Comparison of ENCODE assay signal across 16 cellular contexts in the genomic region with DNA sequence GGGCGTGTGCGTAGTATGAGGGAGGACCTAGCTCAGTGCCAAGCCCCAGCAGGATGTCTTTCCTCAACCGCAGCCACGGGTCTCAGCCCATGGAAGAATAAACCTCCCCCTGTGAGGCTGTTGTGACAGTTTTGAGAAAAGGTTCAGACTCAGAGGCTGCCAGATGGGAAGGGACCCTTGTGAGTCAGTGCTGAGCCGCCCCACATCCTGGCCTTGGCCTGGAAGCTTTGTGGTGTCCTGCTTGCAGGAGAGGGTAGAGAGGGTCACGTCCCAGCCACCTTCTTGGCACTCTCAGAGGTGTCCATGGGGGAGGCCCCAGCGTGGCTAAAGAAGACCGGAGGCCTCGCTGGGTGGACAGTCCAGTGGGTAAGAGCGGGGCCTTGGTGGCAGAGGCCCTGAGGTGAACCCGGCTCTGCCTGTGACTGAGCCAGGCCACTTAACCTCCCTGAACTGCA. TPM values are rescaled to one million over a fixed set of nuclear protein-coding genes. Genes with fewer than 3 reads are reported as not detected.
DNase-seq lines count a peak whose midpoint lies in the region; ATAC-seq, FAIRE-seq and TF ChIP-seq lines count a peak whose summit lies in the region.
"Had no signal": no experiment of that assay in that cellular context is flagged by ENCODE, and none has a peak within 500 bp of the region (broad histone marks: within the 10 kb centered on the region; RNA-seq: fewer than 3 reads in every experiment).

No MANE protein-coding gene starts in this region.

- CTCF ChIA-PET in HepG2 (lab: Yijun Ruan, JAX; ENCODE audit: low intra/inter-chr PET ratio, low total read pairs) = no interaction called here

- H3K9me3 ChIP-seq in liver (ENCODE audit: control insufficient read depth in 4 of 4, low read length in 3 of 4) (no peaks in the 10 kb centered on the region), HepG2 (ENCODE audit: low read length) (no peaks in the 10 kb centered on the region), tibial nerve (no peaks in the 10 kb centered on the region)

- H4K20me1 ChIP-seq in HepG2 (ENCODE audit: insufficient read depth, low read length) = peaks cover 4% of the 10 kb centered on the region; the same call in 1 of the 2 replicates

- H3K27ac Mint-ChIP-seq in activated T-helper 17 cell treated with anti-CD3 and anti-CD28 coated beads, Interleukin-2, amount 50 U/mL, for 72 hours = peak overlapping the region; percentile 33
- H3K27ac Mint-ChIP-seq: activated T-helper 2 cell treated with anti-CD3 and anti-CD28 coated beads, Interferon-gamma antibody, Interleukin-2, Interleukin-4, amounts not matched to agents 10 μg/mL and 5 μg/mL and 100 μg/mL, durations not matched to agents 14 hours and 24 hours and 36 hours; immature natural killer cell had no signal

- H3K9ac ChIP-seq in liver (ENCODE audit: low read depth in 1 of 2, low read length in 2 of 2) = no peak overlapping the region
- no peak overlapping the region for H3K9ac ChIP-seq in HepG2 (ENCODE audit: insufficient read depth, low read depth, low read length)

- H3K4me1 ChIP-seq in liver (ENCODE audit: control insufficient read depth in 4 of 4, insufficient read depth in 4 of 4, low read length in 3 of 4) (peaks cover 30 to 87% (median 74%) of the 10 kb centered on the region in 4 donors), HepG2 (ENCODE audit: insufficient read depth, low read length) (peaks cover 47% of the 10 kb centered on the region), tibial nerve (peaks cover 0 to 43% (median 30%) of the 10 kb centered on the region in 4 donors)

- WGBS in liver = 31% methylated on average over 11 of the region's 11 CpGs
- 98% methylated on average over 9 of the region's 11 CpGs for whole genome bisulfite sequencing in HepG2 (ENCODE audit: low lambda C conversion rate)
- WGBS in tibial nerve, 2 donors = 63 to 78% methylated on average over 9 of the region's 11 CpGs

- POLR2A ChIA-PET in HepG2 (lab: Yijun Ruan, JAX) = interaction anchor here (1.0 kb wide), 1 partner anchor 15 kb away, joined by 3 read pairs; no protein-coding TSS in a partner anchor

- H3K4me1 Mint-ChIP-seq in activated T-helper 17 cell treated with anti-CD3 and anti-CD28 coated beads, Interleukin-2, amount 50 U/mL, for 72 hours = peaks cover 7% of the 10 kb centered on the region

- no peak overlapping the region for H3K4me3 Mint-ChIP-seq in activated T-helper 17 cell treated with anti-CD3 and anti-CD28 coated beads, Interleukin-2, amount 50 U/mL, for 72 hours
- H3K4me3 Mint-ChIP-seq: immature natural killer cell; stimulated activated naive CD8-positive, alpha-beta T cell treated with anti-CD3 and anti-CD28 coated beads, Interleukin-15, amount 100 ng/mL, for 72 hours had no signal

- no peak for FAIRE-seq in HepG2 (lab: Jason Lieb, UNC)

- TF ChIP-seq EP300 in HepG2 (IDR thresholded peaks at IDR 0.05; ENCODE audit: low read depth in 2 of 2, low read length in 2 of 2) = no peak
- no peak for TF ChIP-seq EP300 in HepG2 (CRISPR knock-in tag; IDR thresholded peaks at IDR 0.05; ENCODE audit: borderline replicate concordance)
- TF ChIP-seq EP300 in tibial nerve (IDR thresholded peaks at IDR 0.05) = no peak

- TF ChIP-seq POLR2A in HepG2 (IDR thresholded peaks at IDR 0.05; ENCODE audit: insufficient read depth in 1 of 2, low read depth in 2 of 2, low read length in 2 of 2) (no peak), tibial nerve (IDR thresholded peaks at IDR 0.05) (no peak)

- H3K27ac ChIP-seq in liver (ENCODE audit: low read depth in 1 of 2, low read length in 2 of 2) (peak overlapping the region; percentile 7 to 98), HepG2 (ENCODE audit: extremely low read length, insufficient read depth, low read length) (no peak overlapping the region), tibial nerve (peak overlapping the region in 3 of 4 donors; percentile 5 to 92 (median 48))

- no peaks in the 10 kb centered on the region for H3K27me3 Mint-ChIP-seq in activated T-helper 17 cell treated with anti-CD3 and anti-CD28 coated beads, Interleukin-2, amount 50 U/mL, for 72 hours
- H3K27me3 Mint-ChIP-seq: stimulated activated naive CD8-positive, alpha-beta T cell treated with anti-CD3 and anti-CD28 coated beads, Interleukin-15, amount 100 ng/mL, for 72 hours had no signal

- in situ Hi-C loops in HepG2 (cut with HindIII; ENCODE audit: extremely low pct_ligation_motif_present, low pct_unique_long_range_greater_than_20kb) = no loop called here

- TF ChIP-seq CTCF in liver (IDR thresholded peaks at IDR 0.05; ENCODE audit: low read depth, low read length, missing input control) = no peak
- TF ChIP-seq CTCF in HepG2 (CRISPR knock-in tag; IDR thresholded peaks at IDR 0.05) = no peak
- TF ChIP-seq CTCF in tibial nerve (IDR thresholded peaks at IDR 0.05) = no peak

- BruUV-seq in HepG2 (replicated peaks; lab: Mats Ljungman, UMichigan) = no TSS peak

- H3K9me3 Mint-ChIP-seq in activated T-helper 17 cell treated with anti-CD3 and anti-CD28 coated beads, Interleukin-2, amount 50 U/mL, for 72 hours = no peaks in the 10 kb centered on the region
- H3K9me3 Mint-ChIP-seq: activated T-helper 2 cell treated with anti-CD3 and anti-CD28 coated beads, Interferon-gamma antibody, Interleukin-2, Interleukin-4, amounts not matched to agents 10 μg/mL and 5 μg/mL and 100 μg/mL, durations not matched to agents 14 hours and 24 hours and 36 hours; immature natural killer cell; stimulated activated naive CD8-positive, alpha-beta T cell treated with anti-CD3 and anti-CD28 coated beads, Interleukin-15, amount 100 ng/mL, for 72 hours had no signal

- peaks cover 9 to 23% (median 13%) of the 10 kb centered on the region in 4 donors for H3K36me3 ChIP-seq in liver (ENCODE audit: control insufficient read depth in 4 of 4, insufficient read depth in 3 of 4, low read depth in 1 of 4, low read length in 3 of 4)
- H3K36me3 ChIP-seq in HepG2 (replicated peaks in 1 of 2; ENCODE audit: control insufficient read depth in 1 of 2, insufficient read depth in 2 of 2, low read length in 2 of 2) = peaks cover 16 to 35% of the 10 kb centered on the region in 2 experiments; a peak in 4 of 5 replicates
- H3K36me3 ChIP-seq in tibial nerve = peaks cover 0 to 45% (median 0%) of the 10 kb centered on the region in 3 donors

- peaks cover 28% of the 10 kb centered on the region for H3K79me2 ChIP-seq in HepG2 (ENCODE audit: insufficient read depth, low read length)

- intact Hi-C loops in HepG2 (cut with micrococcal nuclease; ENCODE audit: unreplicated experiment) = no loop called here

- DNase-seq in HepG2 (ENCODE audit: low spot score) (no peak), left lobe of liver (ENCODE audit: low spot score) (no peak), tibial nerve (ENCODE audit: low spot score in 2 of 2) (no peak), DMS153 (lab: John Stamatoyannopoulos, UW) (no peak)
- DNase-seq: activated CD4-positive, alpha-beta T cell treated with anti-CD3 and anti-CD28 coated beads, Interleukin-2, amount 50 U/mL, for 48 hours; GDM1; immature natural killer cell; NCI-H1105 treated with DMSO at 0.1 percent for 48 hours; stimulated activated naive CD8-positive, alpha-beta T cell treated with anti-CD3 and anti-CD28 coated beads, Interleukin-15, amount 100 ng/mL, for 72 hours had no signal

- TF ChIP-seq RAD21 in liver (IDR thresholded peaks at IDR 0.05) (no peak), HepG2 (CRISPR knock-in tag; IDR thresholded peaks at IDR 0.05) (no peak)

- H3K4me3 ChIP-seq in liver (ENCODE audit: low read depth in 1 of 3, low read length in 3 of 3) (peak overlapping the region in 2 of 3 donors; percentile 82 to 90), HepG2 (replicated peaks in 1 of 3; ENCODE audit: insufficient read depth in 1 of 3, low read depth in 2 of 3, low read length in 3 of 3) (no peak overlapping the region), tibial nerve (peak overlapping the region in 1 of 4 donors; percentile 79)
- H3K4me3 ChIP-seq: K562, smooth muscle cell had no signal

- H2AFZ ChIP-seq in HepG2 (ENCODE audit: low read length) = no peak overlapping the region

- H3K36me3 Mint-ChIP-seq in activated T-helper 17 cell treated with anti-CD3 and anti-CD28 coated beads, Interleukin-2, amount 50 U/mL, for 72 hours (ENCODE audit: low read depth) = peaks cover 34% of the 10 kb centered on the region

- ATAC-seq in HepG2 = no peak
- ATAC-seq in activated T-helper 17 cell treated with anti-CD3 and anti-CD28 coated beads, Interleukin-2, amount 50 U/mL, for 72 hours (replicated peaks) = no peak
- ATAC-seq in left lobe of liver = peak; percentile 1
- ATAC-seq in GM21447 (IDR thresholded peaks at IDR 0.05; ENCODE audit: unreplicated experiment) = no peak
- ATAC-seq in HG02852 (IDR thresholded peaks at IDR 0.05; ENCODE audit: unreplicated experiment) = no peak
- ATAC-seq: K562; stimulated activated naive CD8-positive, alpha-beta T cell treated with anti-CD3 and anti-CD28 coated beads, Interleukin-15, amount 100 ng/mL, for 72 hours had no signal

- H3K27me3 ChIP-seq in liver (ENCODE audit: control insufficient read depth in 4 of 4, insufficient read depth in 4 of 4, low read length in 3 of 4) (no peaks in the 10 kb centered on the region), HepG2 (ENCODE audit: control insufficient read depth in 1 of 2, insufficient read depth in 2 of 2, low read length in 2 of 2) (no peaks in the 10 kb centered on the region), tibial nerve (no peaks in the 10 kb centered on the region)

- no peak overlapping the region for H3K4me2 ChIP-seq in HepG2 (ENCODE audit: low read depth, low read length)
- H3K4me2 ChIP-seq: smooth muscle cell had no signal

RNA-seq across cellular contexts. Expression of a gene that starts 2.8 kb away (rescaled TPM):
- total RNA-seq in liver (100 to 1,000 TPM; 125 to 524 TPM), HepG2 (2016; rRNA removed; fragmentation: Illumina TruSeq; extraction: Trizol) (115 and 127 TPM in 2 replicates), left lobe of liver (406 TPM), tibial nerve (100 to 1,000 TPM; 175 to 250 (median 200) TPM)
- polyA plus RNA-seq in liver (100 to 1,000 TPM; 197 to 391 TPM), HepG2 (2011; rRNA removed) (113 and 127 TPM in 2 replicates)
- total RNA-seq in HepG2 (2016; cell fraction: cytosol; rRNA removed; fragmentation: Illumina TruSeq; extraction: Trizol; ENCODE audit: low read depth) = 58.9 and 75.1 TPM in 2 replicates
- 119 and 128 TPM in 2 replicates for total RNA-seq in HepG2 (2016; cell fraction: insoluble cytoplasmic fraction; rRNA removed; fragmentation: Illumina TruSeq; extraction: Trizol)
- total RNA-seq in HepG2 (2016; cell fraction: membrane; rRNA removed; fragmentation: Illumina TruSeq; extraction: Trizol) = 66.5 and 84.7 TPM in 2 replicates
- total RNA-seq in HepG2 (2016; cell fraction: nucleus; rRNA removed; fragmentation: Illumina TruSeq; extraction: Trizol) = 73.9 and 76.5 TPM in 2 replicates
- polyA plus RNA-seq in HepG2 (2011; cell fraction: cytosol; rRNA removed) = 126 and 161 TPM in 2 replicates
- 121 and 122 TPM in 2 replicates for polyA plus RNA-seq in HepG2 (2011; cell fraction: nucleus; rRNA removed)
- 66.2 and 76.0 TPM in 2 replicates for polyA plus RNA-seq in HepG2 (2012)
- polyA plus RNA-seq in HepG2 (2016; cell fraction: cytosol; fragmentation: Illumina TruSeq; extraction: Trizol; ENCODE audit: low read depth) = 48.7 and 72.2 TPM in 2 replicates
- 135 and 143 TPM in 2 replicates for polyA plus RNA-seq in HepG2 (2016; cell fraction: insoluble cytoplasmic fraction; fragmentation: Illumina TruSeq; extraction: Trizol; ENCODE audit: low read depth)
- polyA plus RNA-seq in HepG2 (2016; cell fraction: membrane; fragmentation: Illumina TruSeq; extraction: Trizol; ENCODE audit: low read depth) = 58.4 and 72.9 TPM in 2 replicates
- polyA plus RNA-seq in HepG2 (2016; cell fraction: nucleus; fragmentation: Illumina TruSeq; extraction: Trizol; ENCODE audit: insufficient read depth, low read depth) = 111 and 117 TPM in 2 replicates
- polyA minus RNA-seq in HepG2 (2011; rRNA and poly(A)+ RNA removed; ENCODE audit: low replicate concordance) = 126 and 157 TPM in 2 replicates
- 42.8 and 47.7 TPM in 2 replicates for polyA minus RNA-seq in HepG2 (2011; cell fraction: cytosol; rRNA and poly(A)+ RNA removed)
- polyA minus RNA-seq in HepG2 (2011; cell fraction: nucleus; rRNA and poly(A)+ RNA removed) = 54.1 and 61.8 TPM in 2 replicates
- 10 to 100 TPM; 46.4 to 47.0 TPM for total RNA-seq in activated T-helper 17 cell treated with anti-CD3 and anti-CD28 coated beads, Interleukin-2, amount 50 U/mL, for 72 hours

RNA-seq across cellular contexts. Expression of a gene that starts 39.9 kb away (rescaled TPM):
- total RNA-seq in liver (1 to 10 TPM; 9.3 to 9.4 TPM), HepG2 (2016; rRNA removed; fragmentation: Illumina TruSeq; extraction: Trizol) (12.5 and 15.2 TPM in 2 replicates), left lobe of liver (5.5 TPM), tibial nerve (10 to 100 TPM in 3 of 4 donors, 1 to 10 TPM in 1; 9.6 to 15.1 (median 13.5) TPM)
- polyA plus RNA-seq in liver (1 to 10 TPM; 2.4 to 3.6 TPM), HepG2 (2011; rRNA removed) (19.7 and 20.5 TPM in 2 replicates)
- total RNA-seq in HepG2 (2016; cell fraction: cytosol; rRNA removed; fragmentation: Illumina TruSeq; extraction: Trizol; ENCODE audit: low read depth) = 0.81 and 0.88 TPM in 2 replicates
- total RNA-seq in HepG2 (2016; cell fraction: insoluble cytoplasmic fraction; rRNA removed; fragmentation: Illumina TruSeq; extraction: Trizol) = 12.4 and 14.4 TPM in 2 replicates
- 5.8 and 6.1 TPM in 2 replicates for total RNA-seq in HepG2 (2016; cell fraction: membrane; rRNA removed; fragmentation: Illumina TruSeq; extraction: Trizol)
- total RNA-seq in HepG2 (2016; cell fraction: nucleus; rRNA removed; fragmentation: Illumina TruSeq; extraction: Trizol) = 11.2 and 13.3 TPM in 2 replicates
- 14.8 and 16.3 TPM in 2 replicates for polyA plus RNA-seq in HepG2 (2011; cell fraction: cytosol; rRNA removed)
- polyA plus RNA-seq in HepG2 (2011; cell fraction: nucleus; rRNA removed) = 25.4 and 27.5 TPM in 2 replicates
- polyA plus RNA-seq in HepG2 (2012) = 10.3 and 11.9 TPM in 2 replicates
- 0.35 and 0.64 TPM in 2 replicates for polyA plus RNA-seq in HepG2 (2016; cell fraction: cytosol; fragmentation: Illumina TruSeq; extraction: Trizol; ENCODE audit: low read depth)
- 11.5 and 11.7 TPM in 2 replicates for polyA plus RNA-seq in HepG2 (2016; cell fraction: insoluble cytoplasmic fraction; fragmentation: Illumina TruSeq; extraction: Trizol; ENCODE audit: low read depth)
- 3.5 and 4.3 TPM in 2 replicates for polyA plus RNA-seq in HepG2 (2016; cell fraction: membrane; fragmentation: Illumina TruSeq; extraction: Trizol; ENCODE audit: low read depth)
- 16.5 and 19.6 TPM in 2 replicates for polyA plus RNA-seq in HepG2 (2016; cell fraction: nucleus; fragmentation: Illumina TruSeq; extraction: Trizol; ENCODE audit: insufficient read depth, low read depth)
- polyA minus RNA-seq in HepG2 (2011; rRNA and poly(A)+ RNA removed; ENCODE audit: low replicate concordance) = 29.3 and 36.6 TPM in 2 replicates
- 11.4 and 13.4 TPM in 2 replicates for polyA minus RNA-seq in HepG2 (2011; cell fraction: cytosol; rRNA and poly(A)+ RNA removed)
- polyA minus RNA-seq in HepG2 (2011; cell fraction: nucleus; rRNA and poly(A)+ RNA removed) = 23.9 and 25.2 TPM in 2 replicates
- total RNA-seq in activated T-helper 17 cell treated with anti-CD3 and anti-CD28 coated beads, Interleukin-2, amount 50 U/mL, for 72 hours = 10 to 100 TPM in 1 of 2 donors, 1 to 10 TPM in 1; 7.7 to 13.8 TPM

Comparison
In these comparisons a context has a peak if more than half of its experiments do, and no peak if none do; other contexts are left out.
1. H3K4me3 ChIP-seq: peak in liver (2 of 3); none in HepG2 (0 of 3).